ENCODE assay signal across 1 cellular context in genomic region chr20:32761831-32762753, GRCh38.
A peak's percentile ranks its signal among the peaks of the same experiment; 100 is the strongest.
TF ChIP-seq lines count a peak whose summit lies in the region.

Gene DNMT3B (plus strand): TSS chr20:32762385. CDS start chr20:32780324, 17,939 bp downstream.

TF ChIP-seq in HepG2, 621 proteins besides CTCF, POLR2A, EP300 and RAD21 (continued from another document and continues in another):
- TF ChIP-seq CREM (IDR thresholded peaks at IDR 0.05) (no peak), CREM (CRISPR knock-in tag; IDR thresholded peaks at IDR 0.05) (no peak), HNF1A (IDR thresholded peaks at IDR 0.05; ENCODE audit: low read depth) (no peak), HNF1A (CRISPR knock-in tag; IDR thresholded peaks at IDR 0.05; ENCODE audit: borderline replicate concordance) (peak; percentile 13; the same call in 1 of the 2 replicates), KAT2B (IDR thresholded peaks at IDR 0.05; ENCODE audit: borderline replicate concordance, low read depth, low read length) (no peak), LBX2 (CRISPR knock-in tag; IDR thresholded peaks at IDR 0.05; ENCODE audit: borderline replicate concordance) (no peak; the same call in 1 of the 2 replicates), KLF15 (CRISPR knock-in tag; IDR thresholded peaks at IDR 0.05; ENCODE audit: borderline replicate concordance) (no peak), ZNF766 (CRISPR knock-in tag; IDR thresholded peaks at IDR 0.05; ENCODE audit: borderline replicate concordance) (peak; percentile 61; the same call in 1 of the 2 replicates), SP140L (CRISPR knock-in tag; IDR thresholded peaks at IDR 0.05; ENCODE audit: borderline replicate concordance) (no peak), ZNF724P (CRISPR knock-in tag; IDR thresholded peaks at IDR 0.05; ENCODE audit: borderline replicate concordance) (no peak), CAMTA2 (CRISPR knock-in tag; IDR thresholded peaks at IDR 0.05; ENCODE audit: borderline replicate concordance) (no peak), E2F1 (CRISPR knock-in tag; IDR thresholded peaks at IDR 0.05) (no peak), GABPA (IDR thresholded peaks at IDR 0.05; ENCODE audit: low read depth, low read length) (no peak), GABPA (CRISPR knock-in tag; IDR thresholded peaks at IDR 0.05; ENCODE audit: low read depth) (no peak), ZNF646 (CRISPR knock-in tag; IDR thresholded peaks at IDR 0.05) (no peak), ZNF841 (CRISPR knock-in tag; IDR thresholded peaks at IDR 0.05; ENCODE audit: borderline replicate concordance) (peak; percentile 79; the same call in 1 of the 2 replicates), ZNF556 (CRISPR knock-in tag; IDR thresholded peaks at IDR 0.05; ENCODE audit: borderline replicate concordance) (peak; percentile 19; the same call in 1 of the 2 replicates), KLF6 (CRISPR knock-in tag; IDR thresholded peaks at IDR 0.05) (no peak), MTF2 (CRISPR knock-in tag; IDR thresholded peaks at IDR 0.05; ENCODE audit: borderline replicate concordance) (no peak), KDM5A (IDR thresholded peaks at IDR 0.05; ENCODE audit: borderline replicate concordance, low read length) (no peak), ZNF468 (CRISPR knock-in tag; IDR thresholded peaks at IDR 0.05) (no peak), KDM6A (CRISPR knock-in tag; IDR thresholded peaks at IDR 0.05; ENCODE audit: low read depth) (no peak), MAX (IDR thresholded peaks at IDR 0.05) (peak; percentile 75), ZNF83 (CRISPR knock-in tag; IDR thresholded peaks at IDR 0.05; ENCODE audit: borderline replicate concordance) (peak; percentile 76; the same call in 1 of the 2 replicates), ZNF552 (CRISPR knock-in tag; IDR thresholded peaks at IDR 0.05; ENCODE audit: borderline replicate concordance) (no peak), ZNF850 (CRISPR knock-in tag; conservative IDR thresholded peaks at IDR 0.05) (no peak), ZNF775 (CRISPR knock-in tag; IDR thresholded peaks at IDR 0.05; ENCODE audit: borderline replicate concordance) (no peak), HINFP (CRISPR knock-in tag; IDR thresholded peaks at IDR 0.05; ENCODE audit: low read depth) (no peak), ZNF773 (CRISPR knock-in tag; IDR thresholded peaks at IDR 0.05; ENCODE audit: borderline replicate concordance) (no peak), NFIB (CRISPR knock-in tag; IDR thresholded peaks at IDR 0.05; ENCODE audit: borderline replicate concordance) (no peak), EED (CRISPR knock-in tag; IDR thresholded peaks at IDR 0.05) (no peak), ZNF598 (CRISPR knock-in tag; IDR thresholded peaks at IDR 0.05; ENCODE audit: borderline replicate concordance) (no peak; the same call in 1 of the 2 replicates), TEAD3 (CRISPR knock-in tag; optimal IDR thresholded peaks at IDR 0.05; ENCODE audit: borderline replicate concordance) (no peak), CREB1 (IDR thresholded peaks at IDR 0.05) (no peak; the same call in 1 of the 2 replicates), CREB1 (CRISPR knock-in tag; IDR thresholded peaks at IDR 0.05) (no peak), PRMT3 (CRISPR knock-in tag; IDR thresholded peaks at IDR 0.05; ENCODE audit: borderline replicate concordance, low read depth) (no peak), CBX2 (IDR thresholded peaks at IDR 0.05; ENCODE audit: low read depth, low read length) (no peak), CBX2 (CRISPR knock-in tag; IDR thresholded peaks at IDR 0.05; ENCODE audit: low read depth) (no peak), CREBL2 (CRISPR knock-in tag; IDR thresholded peaks at IDR 0.05; ENCODE audit: borderline replicate concordance) (no peak), SRY (CRISPR knock-in tag; IDR thresholded peaks at IDR 0.05) (no peak), MEF2D (CRISPR knock-in tag; IDR thresholded peaks at IDR 0.05) (no peak), ZNF234 (CRISPR knock-in tag; conservative IDR thresholded peaks at IDR 0.05) (no peak), ZMYM3 (CRISPR knock-in tag; IDR thresholded peaks at IDR 0.05) (peak; percentile 96), ZFAT (CRISPR knock-in tag; conservative IDR thresholded peaks at IDR 0.05) (peak; percentile 99), FOXP4 (CRISPR knock-in tag; IDR thresholded peaks at IDR 0.05) (no peak), TEF (CRISPR knock-in tag; IDR thresholded peaks at IDR 0.05) (no peak), ZNF550 (CRISPR knock-in tag; IDR thresholded peaks at IDR 0.05; ENCODE audit: borderline replicate concordance) (no peak), MEIS2 (CRISPR knock-in tag; IDR thresholded peaks at IDR 0.05) (peak; percentile 70; the same call in 1 of the 2 replicates), ZNF616 (CRISPR knock-in tag; IDR thresholded peaks at IDR 0.05; ENCODE audit: low read depth) (no peak; the same call in 1 of the 2 replicates), MED8 (CRISPR knock-in tag; IDR thresholded peaks at IDR 0.05; ENCODE audit: insufficient replicate concordance) (no peak), HOXA3 (CRISPR knock-in tag; IDR thresholded peaks at IDR 0.05) (peak; percentile 72), ZNF296 (CRISPR knock-in tag; conservative IDR thresholded peaks at IDR 0.05) (no peak), POLR2AphosphoS5 (IDR thresholded peaks at IDR 0.05; ENCODE audit: low read depth, low read length) (peak; percentile 57), ZFP62 (CRISPR knock-in tag; IDR thresholded peaks at IDR 0.05) (no peak), MLLT10 (CRISPR knock-in tag; IDR thresholded peaks at IDR 0.05) (no peak), MXD4 (CRISPR knock-in tag; IDR thresholded peaks at IDR 0.05) (no peak), ZFP82 (CRISPR knock-in tag; IDR thresholded peaks at IDR 0.05; ENCODE audit: borderline replicate concordance) (no peak)
